In genomic region chr16:22436823-22437652, GRCh38 we compare ENCODE assay signal across 1 cellular context.
TF ChIP-seq lines count a peak whose summit lies in the region.
"Not testable (repeated sequence)": the region's sequence is repeated elsewhere in the genome, so short reads cannot be mapped to it uniquely, and the experiment has no call there.

No MANE protein-coding gene starts in this region.

TF ChIP-seq in HepG2, 621 proteins besides CTCF, POLR2A, EP300 and RAD21 (continued from another document and continues in another):
- TF ChIP-seq THRA (CRISPR knock-in tag; IDR thresholded peaks at IDR 0.05; ENCODE audit: borderline replicate concordance) (peak; percentile 30; the same call in 1 of the 2 replicates), CENPT (CRISPR knock-in tag; IDR thresholded peaks at IDR 0.05; ENCODE audit: low read depth) (0 out of 2 replicates have a peak, but pooled peaks have one; percentile 19), MAZ (CRISPR knock-in tag; IDR thresholded peaks at IDR 0.05; ENCODE audit: low read depth) (peak; percentile 78), ZNF430 (CRISPR knock-in tag; IDR thresholded peaks at IDR 0.05) (peak; percentile 92), ISL2 (CRISPR knock-in tag; IDR thresholded peaks at IDR 0.05) (peak; percentile 53; the same call in 1 of the 2 replicates), YY1 (IDR thresholded peaks at IDR 0.05; ENCODE audit: insufficient read depth, insufficient replicate concordance, low read depth, low read length) (peak; percentile 57), KLF13 (CRISPR knock-in tag; IDR thresholded peaks at IDR 0.05) (peak; percentile 92), ZNF343 (CRISPR knock-in tag; IDR thresholded peaks at IDR 0.05) (peak; percentile 51; the same call in 1 of the 2 replicates), ZNF513 (CRISPR knock-in tag; conservative IDR thresholded peaks at IDR 0.05) (0 out of 2 replicates have a peak, but pooled peaks have one; percentile 84), KLF15 (CRISPR knock-in tag; IDR thresholded peaks at IDR 0.05; ENCODE audit: borderline replicate concordance) (peak; percentile 27; the same call in 1 of the 2 replicates), KDM3A (CRISPR knock-in tag; IDR thresholded peaks at IDR 0.05; ENCODE audit: low read depth) (peak; percentile 94), GFI1 (CRISPR knock-in tag; IDR thresholded peaks at IDR 0.05; ENCODE audit: borderline replicate concordance) (0 out of 2 replicates have a peak, but pooled peaks have one; percentile 45), KDM5B (CRISPR knock-in tag; IDR thresholded peaks at IDR 0.05; ENCODE audit: borderline replicate concordance) (peak; percentile 83; the same call in 1 of the 2 replicates), ETS1 (CRISPR knock-in tag; IDR thresholded peaks at IDR 0.05) (0 out of 2 replicates have a peak, but pooled peaks have one; percentile 54), ZKSCAN8 (CRISPR knock-in tag; IDR thresholded peaks at IDR 0.05; ENCODE audit: borderline replicate concordance) (peak; percentile 74; the same call in 1 of the 2 replicates), LCORL (CRISPR knock-in tag; IDR thresholded peaks at IDR 0.05) (peak; percentile 78), ZC3H4 (CRISPR knock-in tag; IDR thresholded peaks at IDR 0.05; ENCODE audit: borderline replicate concordance) (peak; percentile 79), ZNF317 (CRISPR knock-in tag; IDR thresholded peaks at IDR 0.05) (peak; percentile 76), NFE2L1 (CRISPR knock-in tag; IDR thresholded peaks at IDR 0.05; ENCODE audit: borderline replicate concordance) (peak; percentile 80; the same call in 1 of the 2 replicates), ZNF572 (CRISPR knock-in tag; IDR thresholded peaks at IDR 0.05) (0 out of 2 replicates have a peak, but pooled peaks have one; percentile 78), HMGXB3 (CRISPR knock-in tag; IDR thresholded peaks at IDR 0.05; ENCODE audit: borderline replicate concordance) (peak; percentile 81; the same call in 1 of the 2 replicates), THAP9 (CRISPR knock-in tag; IDR thresholded peaks at IDR 0.05; ENCODE audit: borderline replicate concordance) (peak; percentile 75), ZMYM4 (CRISPR knock-in tag; IDR thresholded peaks at IDR 0.05) (peak; percentile 72), DRAP1 (CRISPR knock-in tag; IDR thresholded peaks at IDR 0.05) (peak; percentile 55), SPEN (CRISPR knock-in tag; IDR thresholded peaks at IDR 0.05; ENCODE audit: low read depth) (peak; percentile 73), CBFB (CRISPR knock-in tag; IDR thresholded peaks at IDR 0.05) (peak; percentile 86), MXD4 (CRISPR knock-in tag; IDR thresholded peaks at IDR 0.05) (peak; percentile 57; the same call in 1 of the 2 replicates), THAP11 (CRISPR knock-in tag; IDR thresholded peaks at IDR 0.05) (peak; percentile 61), ZFY (CRISPR knock-in tag; IDR thresholded peaks at IDR 0.05) (peak; percentile 94), ZNF780A (CRISPR knock-in tag; IDR thresholded peaks at IDR 0.05) (peak; percentile 52; the same call in 1 of the 2 replicates), ZNF331 (CRISPR knock-in tag; IDR thresholded peaks at IDR 0.05) (peak; percentile 68; the same call in 1 of the 2 replicates), ARNTL (CRISPR knock-in tag; IDR thresholded peaks at IDR 0.05) (peak; percentile 63), MYC (CRISPR knock-in tag; IDR thresholded peaks at IDR 0.05; ENCODE audit: borderline replicate concordance) (peak; percentile 82), ZNF839 (CRISPR knock-in tag; IDR thresholded peaks at IDR 0.05; ENCODE audit: borderline replicate concordance) (0 out of 2 replicates have a peak, but pooled peaks have one; percentile 74), ZNF124 (CRISPR knock-in tag; IDR thresholded peaks at IDR 0.05) (peak; percentile 91), ZNF770 (CRISPR knock-in tag; IDR thresholded peaks at IDR 0.05) (peak; percentile 34), ZNF563 (CRISPR knock-in tag; IDR thresholded peaks at IDR 0.05) (peak; percentile 91), FOXC1 (CRISPR knock-in tag; IDR thresholded peaks at IDR 0.05; ENCODE audit: borderline replicate concordance) (peak; percentile 94; the same call in 1 of the 2 replicates), NR1H2 (CRISPR knock-in tag; IDR thresholded peaks at IDR 0.05; ENCODE audit: borderline replicate concordance, low read depth) (peak; percentile 90), ZNF432 (CRISPR knock-in tag; IDR thresholded peaks at IDR 0.05; ENCODE audit: borderline replicate concordance) (0 out of 2 replicates have a peak, but pooled peaks have one; percentile 63), HMGXB4 (CRISPR knock-in tag; IDR thresholded peaks at IDR 0.05; ENCODE audit: borderline replicate concordance in 1 of 2, low read depth in 1 of 2) (peak in 1 of 2 experiments; percentile 90), CSRNP1 (CRISPR knock-in tag; IDR thresholded peaks at IDR 0.05) (peak; percentile 78; the same call in 1 of the 2 replicates), ZSCAN25 (CRISPR knock-in tag; IDR thresholded peaks at IDR 0.05) (peak; percentile 63; the same call in 1 of the 2 replicates), ZNF501 (CRISPR knock-in tag; IDR thresholded peaks at IDR 0.05) (peak; percentile 38; the same call in 1 of the 2 replicates), KMT2B (CRISPR knock-in tag; IDR thresholded peaks at IDR 0.05) (peak; percentile 89)
- not testable (repeated sequence) for TF ChIP-seq MAZ (IDR thresholded peaks at IDR 0.05; ENCODE audit: borderline replicate concordance, low read depth, low read length); LCORL (IDR thresholded peaks at IDR 0.05)
